In the genomic region with DNA sequence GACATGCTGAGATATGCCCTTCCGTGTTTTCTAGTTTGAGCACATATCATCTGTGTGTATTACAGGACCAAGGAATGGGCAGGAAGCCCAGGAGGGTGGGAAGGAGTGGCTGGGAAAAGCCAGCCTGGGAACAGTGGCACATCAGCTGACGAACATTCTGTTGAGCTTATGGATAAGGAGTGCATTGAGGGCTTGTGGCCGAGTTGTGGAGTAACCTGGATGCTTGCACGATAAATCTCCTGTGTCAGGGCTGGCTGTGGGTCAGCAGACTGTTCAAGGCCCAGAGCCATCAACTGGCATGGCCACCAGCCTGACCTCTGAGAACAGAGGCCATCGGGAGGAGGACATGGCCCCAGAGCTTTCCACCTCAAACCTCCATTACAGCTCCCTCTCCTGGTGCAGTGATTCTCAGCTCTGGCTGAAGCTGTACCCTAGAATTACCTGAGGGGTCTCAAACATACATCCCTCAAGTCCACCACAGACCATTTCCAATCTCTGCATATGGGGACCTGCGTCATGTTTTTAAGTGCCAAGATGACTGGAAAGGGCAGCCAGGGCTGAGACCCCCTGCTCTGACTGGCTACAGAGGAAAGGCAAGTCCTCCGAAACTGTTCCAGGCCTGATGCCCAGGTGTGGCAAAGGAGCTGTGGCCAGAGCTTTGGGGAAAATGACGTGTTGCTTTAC, we compare ENCODE assay signal across 13 cellular contexts. TPM values are rescaled to one million over a fixed set of nuclear protein-coding genes. Genes with fewer than 3 reads are reported as not detected.
A peak's percentile ranks its signal among the peaks of the same experiment; 100 is the strongest.
DNase-seq lines count a peak whose midpoint lies in the region; ATAC-seq and TF ChIP-seq lines count a peak whose summit lies in the region.
"Had no signal": no experiment of that assay in that cellular context is flagged by ENCODE, and none has a peak within 500 bp of the region (broad histone marks: within the 10 kb centered on the region; RNA-seq: fewer than 3 reads in every experiment).

No MANE protein-coding gene starts in this region.

- H3K27ac Mint-ChIP-seq in WTC11 (0 out of 2 replicates have a peak overlapping the region, but pooled peaks have one; percentile 42), neural progenitor cell (peak overlapping the region; percentile 50)
- H3K27ac Mint-ChIP-seq: activated T-helper 1 cell treated with anti-CD3 and anti-CD28 coated beads, Interleukin-12 subunit alpha, Interleukin-12 subunit beta, Interleukin-2, Interleukin-4 antibody, amounts not matched to agents 30 ng/mL and 10 ng/mL and 1 ng/mL, durations not matched to agents 14 hours and 24 hours and 36 hours had no signal

- CTCF ChIA-PET in WTC11 (lab: Charles Lee) = interaction anchor here (0.7 to 6.0 kb wide), 13 partner anchors 8 to 385 kb away, joined by 3 to 61 read pairs (median 4); no protein-coding TSS in a partner anchor
- CTCF ChIA-PET in A673 (lab: Charles Lee) = no interaction called here

- no peak overlapping the region for H3K4me3 Mint-ChIP-seq in WTC11
- H3K4me3 Mint-ChIP-seq in neural progenitor cell = no peak overlapping the region
- H3K4me3 Mint-ChIP-seq: activated T-helper 1 cell treated with anti-CD3 and anti-CD28 coated beads, Interleukin-12 subunit alpha, Interleukin-12 subunit beta, Interleukin-2, Interleukin-4 antibody, amounts not matched to agents 30 ng/mL and 10 ng/mL and 1 ng/mL, durations not matched to agents 14 hours and 24 hours and 36 hours had no signal

- H3K36me3 Mint-ChIP-seq in WTC11 (no peaks in the 10 kb centered on the region), neural progenitor cell (peaks cover 9% of the 10 kb centered on the region)

- H3K9ac ChIP-seq in BLaER1 treated with 17β-estradiol and CSF1 and Interleukin-3, amounts not matched to agents 10 nM and 100 nM = no peak overlapping the region
- no peak overlapping the region for H3K9ac ChIP-seq in neural progenitor cell

- DNase-seq in WTC11 (ENCODE audit: low spot score) (no peak), fibroblast of villous mesenchyme (ENCODE audit: low read depth) (peak; percentile 43), neural progenitor cell (ENCODE audit: low spot score) (no peak), NCI-H1092 treated with DMSO at 0.1 percent for 48 hours (lab: John Stamatoyannopoulos, UW) (no peak), A673 (ENCODE audit: low spot score) (no peak)
- DNase-seq in stimulated activated CD8-positive, alpha-beta memory T cell treated with anti-CD3 and anti-CD28 coated beads, Interleukin-4, amount 100 ng/mL, for 48 hours = no peak
- DNase-seq: mesenchymal stem cell had no signal

- intact Hi-C loops in A673 (cut with micrococcal nuclease; ENCODE audit: unreplicated experiment) = no loop called here

- peak overlapping the region in 7 of 11 experiments; percentile 4 to 91 (median 79); a peak in 10 of 22 replicates for H3K4me2 ChIP-seq in BLaER1 treated with 17β-estradiol and CSF1 and Interleukin-3, amounts not matched to agents 10 nM and 100 nM
- no peak overlapping the region for H3K4me2 ChIP-seq in neural progenitor cell

- H3K27me3 Mint-ChIP-seq in WTC11 (ENCODE audit: low read depth) = no peaks in the 10 kb centered on the region
- peaks cover 6% of the 10 kb centered on the region for H3K27me3 Mint-ChIP-seq in neural progenitor cell (ENCODE audit: insufficient read depth, low read depth)

- TF ChIP-seq CTCF in WTC11 (IDR thresholded peaks at IDR 0.05) (no peak), fibroblast of villous mesenchyme (IDR thresholded peaks at IDR 0.05; ENCODE audit: insufficient read depth, low read depth, low read length) (peak; percentile 3), neural progenitor cell (IDR thresholded peaks at IDR 0.05) (peak; percentile 24), A673 (conservative IDR thresholded peaks at IDR 0.05; ENCODE audit: low read depth, low read length) (no peak)

- no TSS peak for BruUV-seq in A673 (replicated peaks; lab: Mats Ljungman, UMichigan)

- no peak overlapping the region for H3K4me3 ChIP-seq in BLaER1 treated with 17β-estradiol and CSF1 and Interleukin-3, amounts not matched to agents 10 nM and 100 nM
- H3K4me3 ChIP-seq in fibroblast of villous mesenchyme (ENCODE audit: low read depth, low read length) = no peak overlapping the region
- no peak overlapping the region for H3K4me3 ChIP-seq in neural progenitor cell
- H3K4me3 ChIP-seq in A673 (ENCODE audit: low read depth, low read length, poor library complexity, severe bottlenecking) = no peak overlapping the region
- H3K4me3 ChIP-seq: cardiac muscle cell, gastroesophageal sphincter, HAP-1 had no signal

- no peaks in the 10 kb centered on the region for H4K20me1 ChIP-seq in BLaER1 treated with 17β-estradiol and CSF1 and Interleukin-3, amounts not matched to agents 10 nM and 100 nM
- no peaks in the 10 kb centered on the region for H4K20me1 ChIP-seq in neural progenitor cell (ENCODE audit: low read depth)

- peaks cover 0 to 7% (median 0%) of the 10 kb centered on the region in 11 experiments; a peak in 2 of 22 replicates for H3K36me3 ChIP-seq in BLaER1 treated with 17β-estradiol and CSF1 and Interleukin-3, amounts not matched to agents 10 nM and 100 nM
- H3K36me3 ChIP-seq in neural progenitor cell = no peaks in the 10 kb centered on the region
- H3K36me3 ChIP-seq in A673 (ENCODE audit: insufficient read depth, low read length, poor library complexity, severe bottlenecking) = no peaks in the 10 kb centered on the region
- H3K36me3 ChIP-seq: HAP-1 had no signal

- H3K9me3 ChIP-seq in BLaER1 treated with 17β-estradiol and CSF1 and Interleukin-3, amounts not matched to agents 10 nM and 100 nM (replicated peaks in 1 of 11) = no peaks in the 10 kb centered on the region
- H3K9me3 ChIP-seq in neural progenitor cell (ENCODE audit: low read depth) = no peaks in the 10 kb centered on the region
- H3K9me3 ChIP-seq in A673 (ENCODE audit: low read depth, low read length, poor library complexity, severe bottlenecking) = no peaks in the 10 kb centered on the region
- H3K9me3 ChIP-seq: gastroesophageal sphincter, HAP-1 had no signal

- ATAC-seq in WTC11 (peak; percentile 46), GM18870 (IDR thresholded peaks at IDR 0.05; ENCODE audit: unreplicated experiment) (no peak)
- ATAC-seq: gastroesophageal sphincter had no signal

- peaks cover 23 to 80% (median 71%) of the 10 kb centered on the region in 10 experiments for H3K4me1 ChIP-seq in BLaER1 treated with 17β-estradiol and CSF1 and Interleukin-3, amounts not matched to agents 10 nM and 100 nM
- no peaks in the 10 kb centered on the region for H3K4me1 ChIP-seq in neural progenitor cell
- H3K4me1 ChIP-seq in A673 (ENCODE audit: insufficient read depth, low read length, poor library complexity, severe bottlenecking) = no peaks in the 10 kb centered on the region
- H3K4me1 ChIP-seq: gastroesophageal sphincter, HAP-1 had no signal

- no peak overlapping the region for H2AFZ ChIP-seq in neural progenitor cell (replicated peaks)

- H3K9me3 Mint-ChIP-seq in WTC11 = no peaks in the 10 kb centered on the region
- H3K9me3 Mint-ChIP-seq in neural progenitor cell = no peaks in the 10 kb centered on the region
- H3K9me3 Mint-ChIP-seq: activated T-helper 1 cell treated with anti-CD3 and anti-CD28 coated beads, Interleukin-12 subunit alpha, Interleukin-12 subunit beta, Interleukin-2, Interleukin-4 antibody, amounts not matched to agents 30 ng/mL and 10 ng/mL and 1 ng/mL, durations not matched to agents 14 hours and 24 hours and 36 hours had no signal

- no peaks in the 10 kb centered on the region for H3F3A ChIP-seq in neural progenitor cell (ENCODE audit: low read depth)

- POLR2A ChIA-PET in WTC11 (lab: Charles Lee) (interaction anchor here (0.6 kb wide), 1 partner anchor 8 kb away, joined by 3 read pairs; no protein-coding TSS in a partner anchor), A673 (lab: Charles Lee; ENCODE audit: low non-redundant PET) (no interaction called here)

- no peaks in the 10 kb centered on the region for H3K27me3 ChIP-seq in BLaER1 treated with 17β-estradiol and CSF1 and Interleukin-3, amounts not matched to agents 10 nM and 100 nM
- H3K27me3 ChIP-seq in neural progenitor cell (no peaks in the 10 kb centered on the region), A673 (replicated peaks; ENCODE audit: insufficient read depth, low read depth, low read length, poor library complexity) (no peaks in the 10 kb centered on the region)
- H3K27me3 ChIP-seq: cardiac muscle cell, gastroesophageal sphincter had no signal

- H3K4me1 Mint-ChIP-seq in WTC11 = peaks cover 10% of the 10 kb centered on the region
- H3K4me1 Mint-ChIP-seq in neural progenitor cell = peaks cover 5% of the 10 kb centered on the region

- peak overlapping the region in 2 of 11 experiments; percentile 15 to 62; a peak in 3 of 22 replicates for H3K27ac ChIP-seq in BLaER1 treated with 17β-estradiol and CSF1 and Interleukin-3, amounts not matched to agents 10 nM and 100 nM
- no peak overlapping the region for H3K27ac ChIP-seq in neural progenitor cell
- no peak overlapping the region for H3K27ac ChIP-seq in A673 (ENCODE audit: low read depth, low read length, poor library complexity, severe bottlenecking)
- H3K27ac ChIP-seq: cardiac muscle cell, gastroesophageal sphincter had no signal

- no peaks in the 10 kb centered on the region for H3K79me2 ChIP-seq in neural progenitor cell (ENCODE audit: low read depth)

TF ChIP-seq in WTC11, 78 proteins besides CTCF, POLR2A, EP300 and RAD21 (continues in another document):
- TF ChIP-seq ZNF219 (CRISPR knock-in tag; IDR thresholded peaks at IDR 0.05; ENCODE audit: borderline replicate concordance) (no peak), CDX4 (CRISPR knock-in tag; IDR thresholded peaks at IDR 0.05; ENCODE audit: borderline replicate concordance) (no peak), SP1 (CRISPR knock-in tag; conservative IDR thresholded peaks at IDR 0.05) (no peak), PRRX2 (CRISPR knock-in tag; IDR thresholded peaks at IDR 0.05) (no peak)

RNA-seq across cellular contexts. Expression of gene VILL, which starts 4.8 kb away (rescaled TPM):
- total RNA-seq in WTC11 (2021) (4.7 to 5.9 TPM (median 4.7 TPM) in 3 replicates), fibroblast of villous mesenchyme (4.3 and 5.5 TPM in 2 replicates), neural progenitor cell (ENCODE audit: low replicate concordance) (4.9 and 5.6 TPM in 2 replicates), A673 (2021) (2.9 and 4.2 TPM in 2 replicates)

RNA-seq across cellular contexts. Expression of gene PLCD1, which starts 43.7 kb away (rescaled TPM):
- total RNA-seq in WTC11 (2021) = 29.9 to 33.3 TPM (median 32.6 TPM) in 3 replicates
- total RNA-seq in fibroblast of villous mesenchyme = 15.1 and 15.5 TPM in 2 replicates
- 38.6 and 42.4 TPM in 2 replicates for total RNA-seq in neural progenitor cell (ENCODE audit: low replicate concordance)
- 1.1 and 4.1 TPM in 2 replicates for total RNA-seq in A673 (2021)

RNA-seq across cellular contexts. Expression of gene DLEC1, which starts 53.2 kb away (rescaled TPM):
- total RNA-seq in WTC11 (2021) = 0.81 to 1.4 TPM (median 1.1 TPM) in 3 replicates
- total RNA-seq in fibroblast of villous mesenchyme = under 0.01 TPM in 1 of 2 replicates, not detected in the other
- 0.60 and 1.4 TPM in 2 replicates for total RNA-seq in neural progenitor cell (ENCODE audit: low replicate concordance)
- not detected in 2 replicates for total RNA-seq in A673 (2021)

Comparison
In these comparisons a context has a peak if more than half of its experiments do, and no peak if none do; other contexts are left out.
1. CTCF ChIP-seq: peak in fibroblast of villous mesenchyme (single experiment) and neural progenitor cell (single experiment); none in WTC11 (single experiment) and A673 (single experiment).